ENCODE assay signal across 24 cellular contexts in the genomic region with DNA sequence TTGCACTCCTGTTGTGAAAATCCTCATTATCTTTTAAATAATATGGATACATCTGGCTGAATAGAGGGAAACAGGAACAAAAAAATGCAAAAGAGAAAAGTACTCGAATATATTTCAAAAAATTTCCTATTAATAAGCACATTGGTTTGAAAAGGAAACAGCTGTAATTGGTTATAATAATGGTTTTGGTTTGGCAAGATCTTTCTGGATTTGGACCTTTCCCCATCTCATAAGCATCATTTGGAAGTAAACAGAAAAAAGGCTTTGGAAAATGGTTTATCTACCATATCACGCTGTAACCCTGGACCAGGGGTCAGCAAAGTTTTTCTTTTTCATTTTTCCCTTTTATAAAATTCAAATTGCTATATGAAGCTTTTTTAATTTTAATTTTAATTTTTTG. TPM values are rescaled to one million over a fixed set of nuclear protein-coding genes. Genes with fewer than 3 reads are reported as not detected.
DNase-seq lines count a peak whose midpoint lies in the region; ATAC-seq, FAIRE-seq and TF ChIP-seq lines count a peak whose summit lies in the region.
"Had no signal": no experiment of that assay in that cellular context is flagged by ENCODE, and none has a peak within 500 bp of the region (broad histone marks: within the 10 kb centered on the region; RNA-seq: fewer than 3 reads in every experiment).

No MANE protein-coding gene starts in this region.

- H3K9ac ChIP-seq in OCI-LY1 (ENCODE audit: low read length): peak overlapping the region; percentile 59
- H3K9ac ChIP-seq in GM12878 (ENCODE audit: control insufficient read depth, insufficient read depth, low read length): peak overlapping the region; percentile 62
- H3K9ac ChIP-seq in mesenchymal stem cell (ENCODE audit: low read length): peak overlapping the region; percentile 1

- no peak overlapping the region for H3K4me3 ChIP-seq in OCI-LY1 (ENCODE audit: low read depth, low read length, poor library complexity, severe bottlenecking)
- no peak overlapping the region for H3K4me3 ChIP-seq in GM12878
- H3K4me3 ChIP-seq in mesenchymal stem cell (ENCODE audit: insufficient read depth in 1 of 2, low read depth in 1 of 2, low read length in 2 of 2): no peak overlapping the region
- no peak overlapping the region for H3K4me3 ChIP-seq in gastrocnemius medialis
- H3K4me3 ChIP-seq: PC-9, SK-N-MC had no signal

- SMC1A ChIA-PET in GM12878 (lab: Charles Lee; ENCODE audit: uncharacterized antibody, unreplicated experiment): interaction anchor here (0.8 to 6.6 kb wide), 15 partner anchors 8 to 148 kb away, joined by 3 to 87 read pairs (median 10); partner anchors contain the start of gene WNK1

- TF ChIP-seq RAD21 in GM12878 (IDR thresholded peaks at IDR 0.05; ENCODE audit: insufficient read depth, low read depth, low read length): no peak

- no peak overlapping the region for H3K27ac ChIP-seq in CD4-positive, alpha-beta T cell (ENCODE audit: low read depth, low read length)
- H3K27ac ChIP-seq in OCI-LY1 (ENCODE audit: low read depth, low read length, poor library complexity, severe bottlenecking): peak overlapping the region; percentile 93
- H3K27ac ChIP-seq in GM12878 (ENCODE audit: control insufficient read depth, insufficient read depth): peak overlapping the region; percentile 87; the same call in 1 of the 2 replicates
- H3K27ac ChIP-seq in mesenchymal stem cell (ENCODE audit: low read length, poor library complexity, severe bottlenecking): no peak overlapping the region
- no peak overlapping the region for H3K27ac ChIP-seq in gastrocnemius medialis
- H3K27ac ChIP-seq: C4-2B, SK-N-MC had no signal

- no peak for TF ChIP-seq POLR2A in GM12878 (IDR thresholded peaks at IDR 0.05; ENCODE audit: low read depth, low read length)
- TF ChIP-seq POLR2A in gastrocnemius medialis (IDR thresholded peaks at IDR 0.05): no peak

- WGBS in GM12878 (ENCODE audit: insufficient coverage, insufficient replicate concordance, low lambda C conversion rate, missing lambda C conversion rate): 25% methylated on average over 2 of the region's 2 CpGs
- no CpG with 5 or more reads among the region's 2 CpGs for WGBS in mesenchymal stem cell

- H2AK5ac ChIP-seq in mesenchymal stem cell (ENCODE audit: low read length, severe bottlenecking): no peak overlapping the region

- H3K27me3 Mint-ChIP-seq in CD4-positive, alpha-beta T cell: no peaks in the 10 kb centered on the region
- peaks cover 2 to 9% (median 3%) of the 10 kb centered on the region in 3 donors for H3K27me3 Mint-ChIP-seq in immature natural killer cell (ENCODE audit: low read depth in 3 of 3)
- H3K27me3 Mint-ChIP-seq: IgD-negative memory B cell had no signal

- H3K4me3 Mint-ChIP-seq in CD4-positive, alpha-beta T cell: no peak overlapping the region
- H3K4me3 Mint-ChIP-seq in immature natural killer cell: no peak overlapping the region

- H4K91ac ChIP-seq in mesenchymal stem cell (ENCODE audit: low read length): no peak overlapping the region

- intact Hi-C loops in CD4-positive, alpha-beta T cell (cut with DNase I, micrococcal nuclease): loop anchor here in 1 of 2 experiments (10.0 kb wide), 1 partner anchor 91 kb away; no protein-coding TSS in a partner anchor
- intact Hi-C loops in GM12878 (cut with micrococcal nuclease; ENCODE audit: unreplicated experiment): no loop called here
- intact Hi-C loops in gastrocnemius medialis (cut with DNase I; ENCODE audit: low total_unique reads): no loop called here

- no peaks in the 10 kb centered on the region for H3K9me2 ChIP-seq in OCI-LY1 (ENCODE audit: low read depth, low read length)

- FAIRE-seq in GM12878 (lab: Jason Lieb, UNC): no peak
- FAIRE-seq: D721Med, H1 had no signal

- POLR2A ChIA-PET in CD4-positive, alpha-beta T cell (lab: Charles Lee): interaction anchor here (1.0 to 7.0 kb wide), 3 partner anchors 28 to 86 kb away, joined by 3 to 56 read pairs (median 3); partner anchors contain the start of gene WNK1
- POLR2A ChIA-PET in GM12878 (lab: Charles Lee): interaction anchor here (0.5 to 5.4 kb wide), 9 partner anchors 8 to 935 kb away, joined by 3 to 79 read pairs (median 20); partner anchors contain the start of gene WNK1

- H3K4me1 Mint-ChIP-seq in CD4-positive, alpha-beta T cell (ENCODE audit: low read depth): peaks cover 79% of the 10 kb centered on the region
- peaks cover 16 to 17% of the 10 kb centered on the region in 2 donors for H3K4me1 Mint-ChIP-seq in immature natural killer cell

- no peaks in the 10 kb centered on the region for H3K27me3 ChIP-seq in CD4-positive, alpha-beta T cell (ENCODE audit: control insufficient read depth, insufficient read depth, low read length)
- H3K27me3 ChIP-seq in OCI-LY1 (ENCODE audit: insufficient read depth, low read length) (no peaks in the 10 kb centered on the region), GM12878 (replicated peaks in 1 of 2; ENCODE audit: control insufficient read depth in 2 of 2, insufficient read depth in 2 of 2, low read length in 1 of 2) (no peaks in the 10 kb centered on the region), mesenchymal stem cell (ENCODE audit: control insufficient read depth in 1 of 2, insufficient read depth in 1 of 2, low read length in 2 of 2) (peaks cover 4 to 6% of the 10 kb centered on the region in 2 experiments), gastrocnemius medialis (no peaks in the 10 kb centered on the region)

- H3K79me1 ChIP-seq in mesenchymal stem cell (replicated peaks; ENCODE audit: low read length, poor library complexity, severe bottlenecking): no peaks in the 10 kb centered on the region

- H2BK15ac ChIP-seq in mesenchymal stem cell (ENCODE audit: low read depth, poor library complexity, severe bottlenecking): no peak overlapping the region

- no peak for TF ChIP-seq EP300 in GM12878 (IDR thresholded peaks at IDR 0.05; ENCODE audit: borderline replicate concordance in 1 of 2, control insufficient read depth in 1 of 2, low read depth in 2 of 2, low read length in 2 of 2)

- H2BK12ac ChIP-seq in mesenchymal stem cell (ENCODE audit: low read length in 2 of 2): no peak overlapping the region

- H2BK5ac ChIP-seq in mesenchymal stem cell (ENCODE audit: low read depth, low read length, poor library complexity, severe bottlenecking): no peak overlapping the region

- peaks cover 19% of the 10 kb centered on the region for H3F3A ChIP-seq in OCI-LY1 (ENCODE audit: insufficient read depth, low read length)

- peak overlapping the region; percentile 80 for H3K27ac Mint-ChIP-seq in CD4-positive, alpha-beta T cell
- H3K27ac Mint-ChIP-seq in immature natural killer cell: no peak overlapping the region

- H3K36me3 Mint-ChIP-seq in CD4-positive, alpha-beta T cell (ENCODE audit: low read depth): no peaks in the 10 kb centered on the region
- H3K36me3 Mint-ChIP-seq in immature natural killer cell: no peaks in the 10 kb centered on the region

- H3K79me2 ChIP-seq in OCI-LY1 (ENCODE audit: insufficient read depth, low read length) (peaks cover 8% of the 10 kb centered on the region), GM12878 (ENCODE audit: control insufficient read depth, insufficient read depth, low read length) (no peaks in the 10 kb centered on the region)

- H2AFZ ChIP-seq in OCI-LY1 (ENCODE audit: low read length): no peak overlapping the region
- H2AFZ ChIP-seq in GM12878 (ENCODE audit: control insufficient read depth, low read depth, low read length): no peak overlapping the region; the same call in 1 of the 2 replicates
- no peak overlapping the region for H2AFZ ChIP-seq in mesenchymal stem cell (ENCODE audit: low read depth, low read length)

- H3K18ac ChIP-seq in mesenchymal stem cell (ENCODE audit: low read depth in 1 of 2, low read length in 2 of 2): no peak overlapping the region

- no peak for ATAC-seq in CD4-positive, alpha-beta T cell (ENCODE audit: poor library complexity)
- no peak for ATAC-seq in GM12878
- ATAC-seq in gastrocnemius medialis: no peak
- ATAC-seq: HCT116 had no signal

- H3K4me1 ChIP-seq in OCI-LY1 (ENCODE audit: insufficient read depth, low read length, severe bottlenecking): peaks cover 81% of the 10 kb centered on the region
- H3K4me1 ChIP-seq in GM12878 (ENCODE audit: control insufficient read depth, insufficient read depth, low read length): peaks cover 63% of the 10 kb centered on the region
- H3K4me1 ChIP-seq in mesenchymal stem cell (ENCODE audit: control insufficient read depth, insufficient read depth, low read depth, low read length): peaks cover 7% of the 10 kb centered on the region
- peaks cover 10 to 27% of the 10 kb centered on the region in 2 donors for H3K4me1 ChIP-seq in gastrocnemius medialis

- in situ Hi-C loops in GM12878 (cut with MboI) (no loop called here), gastrocnemius medialis (cut with MboI; ENCODE audit: low sequenced_read_pairs in 4 of 4) (no loop called here)

- BruUV-seq in GM12878 (replicated peaks; lab: Mats Ljungman, UMichigan): no TSS peak

- H3K36me3 ChIP-seq in OCI-LY1 (ENCODE audit: insufficient read depth, low read length) (no peaks in the 10 kb centered on the region), GM12878 (ENCODE audit: control insufficient read depth in 2 of 2, insufficient read depth in 2 of 2, low read length in 1 of 2) (no peaks in the 10 kb centered on the region), mesenchymal stem cell (ENCODE audit: control insufficient read depth in 1 of 2, insufficient read depth in 2 of 2, low read depth in 1 of 2, low read length in 2 of 2) (no peaks in the 10 kb centered on the region), gastrocnemius medialis (no peaks in the 10 kb centered on the region)

- H3K14ac ChIP-seq in mesenchymal stem cell (ENCODE audit: low read length in 2 of 2): no peak overlapping the region

- CTCF ChIA-PET in CD4-positive, alpha-beta T cell (lab: Charles Lee): interaction anchor here (0.7 to 3.8 kb wide), 4 partner anchors 21 to 137 kb away, joined by 3 to 24 read pairs (median 4); partner anchors contain the start of gene WNK1
- CTCF ChIA-PET in GM12878 (lab: Yijun Ruan, JAX): interaction anchor here (0.9 to 4.6 kb wide), 7 partner anchors 14 to 85 kb away, joined by 3 to 63 read pairs (median 5); partner anchors contain the start of gene WNK1

- TF ChIP-seq CTCF in CD4-positive, alpha-beta T cell (IDR thresholded peaks at IDR 0.05): no peak
- TF ChIP-seq CTCF in OCI-LY1 (IDR thresholded peaks at IDR 0.05; ENCODE audit: low read length): no peak
- TF ChIP-seq CTCF in GM12878 (IDR thresholded peaks at IDR 0.05 in 2 of 3, conservative IDR thresholded peaks at IDR 0.05 in 1 of 3; ENCODE audit: control insufficient read depth in 2 of 3, extremely low read depth in 1 of 3, insufficient read depth in 1 of 3, low read depth in 3 of 3, low read length in 3 of 3): no peak
- no peak for TF ChIP-seq CTCF in gastrocnemius medialis (IDR thresholded peaks at IDR 0.05 in 4 of 5, conservative IDR thresholded peaks at IDR 0.05 in 1 of 5)

- H2BK120ac ChIP-seq in mesenchymal stem cell (ENCODE audit: low read depth, low read length): no peak overlapping the region

- no peaks in the 10 kb centered on the region for H3K9me3 ChIP-seq in CD4-positive, alpha-beta T cell (ENCODE audit: control insufficient read depth, low read length)
- no peaks in the 10 kb centered on the region for H3K9me3 ChIP-seq in OCI-LY1 (ENCODE audit: low read length)
- no peaks in the 10 kb centered on the region for H3K9me3 ChIP-seq in GM12878 (replicated peaks; ENCODE audit: control insufficient read depth, insufficient read depth, low read length)
- no peaks in the 10 kb centered on the region for H3K9me3 ChIP-seq in mesenchymal stem cell (ENCODE audit: control insufficient read depth, low read length)
- no peaks in the 10 kb centered on the region for H3K9me3 ChIP-seq in gastrocnemius medialis

- RAD21 ChIA-PET in GM12878 (lab: Charles Lee; ENCODE audit: unreplicated experiment): interaction anchor here (1.0 to 15.9 kb wide), 11 partner anchors 11 to 148 kb away, joined by 3 to 396 read pairs (median 29); partner anchors contain the start of gene WNK1

- no peak overlapping the region for H3K4ac ChIP-seq in mesenchymal stem cell (ENCODE audit: low read depth in 1 of 2, low read length in 2 of 2)

- no peaks in the 10 kb centered on the region for H3K9me3 Mint-ChIP-seq in CD4-positive, alpha-beta T cell
- no peaks in the 10 kb centered on the region for H3K9me3 Mint-ChIP-seq in immature natural killer cell
- H3K9me3 Mint-ChIP-seq: IgD-negative memory B cell had no signal

- H3K23ac ChIP-seq in mesenchymal stem cell (ENCODE audit: low read length in 2 of 2): no peak overlapping the region

- H3K4me2 ChIP-seq in OCI-LY1 (ENCODE audit: low read length) (peak overlapping the region; percentile 55), GM12878 (ENCODE audit: control insufficient read depth, insufficient read depth) (no peak overlapping the region), mesenchymal stem cell (ENCODE audit: low read length, poor library complexity, severe bottlenecking) (no peak overlapping the region)

- no peak for DNase-seq in CD4-positive, alpha-beta T cell
- DNase-seq in GM12878 (ENCODE audit: low read depth, low spot score) (no peak), mesenchymal stem cell (no peak), HK-2 (ENCODE audit: unreplicated experiment) (no peak), immature natural killer cell (no peak), DMS 273 treated with DMSO at 0.1 percent for 48 hours (lab: John Stamatoyannopoulos, UW) (no peak), gastrocnemius medialis (no peak)
- DNase-seq: NCI-H1048, NCI-H1417 treated with DMSO at 0.1 percent for 48 hours, NCI-H187 treated with DMSO at 0.1 percent for 48 hours, NCI-H510A, RPMI8226, SHP77, SW 1271 had no signal

- no peak overlapping the region for H4K8ac ChIP-seq in mesenchymal stem cell (ENCODE audit: low read length)

- no peaks in the 10 kb centered on the region for H4K20me1 ChIP-seq in OCI-LY1 (ENCODE audit: insufficient read depth, low read length)
- no peaks in the 10 kb centered on the region for H4K20me1 ChIP-seq in GM12878 (ENCODE audit: control insufficient read depth, insufficient read depth)

RNA-seq across cellular contexts. Expression of gene NINJ2, which starts 2.8 kb away (rescaled TPM):
- total RNA-seq in CD4-positive, alpha-beta T cell: 1 to 10 TPM; 1.1 to 3.4 TPM
- 1.5 and 1.8 TPM in 2 replicates for total RNA-seq in GM12878 (2013; cell fraction: nucleolus; rRNA removed)
- total RNA-seq in GM12878 (2014; rRNA removed): 15.6 and 19.1 TPM in 2 replicates
- 12.0 and 14.0 TPM in 2 replicates for total RNA-seq in GM12878 (2014; rRNA removed; fragmentation: Illumina TruSeq; extraction: Trizol)
- total RNA-seq in GM12878 (2021): 13.5 and 14.8 TPM in 2 replicates
- polyA plus RNA-seq in GM12878 (2011; ENCODE audit: low read depth): 11.9 TPM
- polyA plus RNA-seq in GM12878 (2011; rRNA removed): 4.8 and 8.9 TPM in 2 replicates
- polyA plus RNA-seq in GM12878 (2011; cell fraction: cytosol; rRNA removed): 18.9 and 23.4 TPM in 2 replicates
- 6.9 and 10.1 TPM in 2 replicates for polyA plus RNA-seq in GM12878 (2011; cell fraction: nucleus; rRNA removed)
- 11.3 and 16.1 TPM in 2 replicates for polyA plus RNA-seq in GM12878 (2012)
- 10.2 and 19.7 TPM in 2 replicates for polyA plus RNA-seq in GM12878 (2014; fragmentation: Illumina TruSeq; extraction: Trizol)
- polyA plus RNA-seq in GM12878 (2014; fragmentation: Nextera tagmentation; extraction: Ambion mirVana): 10 to 100 TPM; 36.6 to 51.6 TPM
- 18.5 and 22.9 TPM in 2 replicates for polyA plus RNA-seq in GM12878 (2014; rRNA removed)
- 10 to 100 TPM; 22.9 to 24.2 TPM for polyA plus RNA-seq in GM12878 (2016; fragmentation: Nextera tagmentation; extraction: Ambion mirVana)
- polyA minus RNA-seq in GM12878 (2011; rRNA and poly(A)+ RNA removed): 13.2 and 19.5 TPM in 2 replicates
- polyA minus RNA-seq in GM12878 (2011; cell fraction: cytosol; rRNA and poly(A)+ RNA removed): 5.4 TPM in 1 of 2 replicates, not detected in the other
- 1.1 and 1.6 TPM in 2 replicates for polyA minus RNA-seq in GM12878 (2011; cell fraction: nucleus; rRNA and poly(A)+ RNA removed)
- 0.46 TPM for polyA plus RNA-seq in mesenchymal stem cell (2013, experiment 1 of 2)
- 0.47 TPM for polyA plus RNA-seq in mesenchymal stem cell (2013, experiment 2 of 2)
- 10 to 100 TPM; 18.2 to 42.3 (median 25.7) TPM for polyA plus RNA-seq in immature natural killer cell
- total RNA-seq in gastrocnemius medialis: 100 to 1,000 TPM in 1 of 4 donors, 10 to 100 TPM in 3; 12.0 to 106 (median 78.5) TPM
- total RNA-seq: A172, H1 had no signal
- polyA plus RNA-seq: AG04450 had no signal

Comparison
In these comparisons a context has a peak if more than half of its experiments do, and no peak if none do; other contexts are left out.
1. H3K27ac ChIP-seq: peak in OCI-LY1 (single experiment) and GM12878 (single experiment); none in CD4-positive, alpha-beta T cell (single experiment), mesenchymal stem cell (single experiment) and gastrocnemius medialis (0 of 4).
2. H3K9ac ChIP-seq: peak in every context shown above with its lines; median percentile 62 in GM12878; 59 in OCI-LY1; 1 in mesenchymal stem cell.